Comparison of ENCODE assay signal across 20 cellular contexts in genomic region chr19:11554160-11554559, GRCh38. TPM values are rescaled to one million over a fixed set of nuclear protein-coding genes. Genes with fewer than 3 reads are reported as not detected.
DNase-seq lines count a peak whose midpoint lies in the region; ATAC-seq and TF ChIP-seq lines count a peak whose summit lies in the region.
"Had no signal": no experiment of that assay in that cellular context is flagged by ENCODE, and none has a peak within 500 bp of the region (broad histone marks: within the 10 kb centered on the region; RNA-seq: fewer than 3 reads in every experiment).

No MANE protein-coding gene starts in this region.

- CTCF ChIA-PET in CD4-positive, alpha-beta T cell (lab: Charles Lee) = no interaction called here
- CTCF ChIA-PET in GM10248 (lab: Yijun Ruan, JAX) = interaction anchor here (0.8 to 2.0 kb wide), 3 partner anchors 18 to 179 kb away, joined by 3 to 8 read pairs (median 3); no protein-coding TSS in a partner anchor
- CTCF ChIA-PET in T-cell (lab: Charles Lee) = interaction anchor here in 1 of 2 donors (1.0 kb wide), 1 partner anchor 18 kb away, joined by 4 read pairs; no protein-coding TSS in a partner anchor

- H3K27me3 Mint-ChIP-seq in CD4-positive, alpha-beta T cell = no peaks in the 10 kb centered on the region
- H3K27me3 Mint-ChIP-seq in T-cell (no peaks in the 10 kb centered on the region), memory B cell (no peaks in the 10 kb centered on the region)
- H3K27me3 Mint-ChIP-seq: type B pancreatic cell had no signal

- peak overlapping the region; percentile 20 for H3K4me3 Mint-ChIP-seq in CD4-positive, alpha-beta T cell
- H3K4me3 Mint-ChIP-seq in T-cell = no peak overlapping the region
- H3K4me3 Mint-ChIP-seq in memory B cell = peak overlapping the region; percentile 68
- H3K4me3 Mint-ChIP-seq: brain; immature natural killer cell; stimulated activated effector memory CD8-positive, alpha-beta T cell treated with anti-CD3 and anti-CD28 coated beads, Interleukin-12 subunit alpha, Interleukin-12 subunit beta, amount 100 ng/mL, for 72 hours; type B pancreatic cell had no signal

- peaks cover 33% of the 10 kb centered on the region for H3K4me1 Mint-ChIP-seq in CD4-positive, alpha-beta T cell (ENCODE audit: low read depth)
- H3K4me1 Mint-ChIP-seq in T-cell (peaks cover 30 to 37% (median 37%) of the 10 kb centered on the region in 3 donors), memory B cell (peaks cover 47% of the 10 kb centered on the region)

- DNase-seq in CD4-positive, alpha-beta T cell = no peak
- DNase-seq in GM10248 (ENCODE audit: extremely low spot score) (peak; percentile 56), T-cell (no peak), memory B cell (ENCODE audit: low spot score in 2 of 2) (peak in 1 of 2 donors; percentile 48), kidney tubule cell (ENCODE audit: low spot score) (no peak), NCI-H2196 (lab: John Stamatoyannopoulos, UW; ENCODE audit: unreplicated experiment) (no peak)
- DNase-seq in stimulated activated CD4-positive, alpha-beta T cell treated with anti-CD3 and anti-CD28 coated beads, Interleukin-4, amount 100 ng/mL, for 4 hours = no peak
- DNase-seq: activated gamma-delta T cell treated with Interleukin-2 at 50 U/mL for 16 hours, heart right ventricle, immature natural killer cell, NCI-H2227 treated with DMSO at 0.1 percent for 48 hours, NCI-H82, nucleus accumbens had no signal

- H3K9me3 ChIP-seq in CD4-positive, alpha-beta T cell (ENCODE audit: control insufficient read depth, low read length) = no peaks in the 10 kb centered on the region
- H3K9me3 ChIP-seq: heart right ventricle, SJSA1 had no signal

- peaks cover 34% of the 10 kb centered on the region for H3K36me3 Mint-ChIP-seq in CD4-positive, alpha-beta T cell (ENCODE audit: low read depth)
- H3K36me3 Mint-ChIP-seq in T-cell = peaks cover 25% of the 10 kb centered on the region
- H3K36me3 Mint-ChIP-seq in memory B cell = peaks cover 14% of the 10 kb centered on the region

- H3K27me3 ChIP-seq in CD4-positive, alpha-beta T cell (ENCODE audit: control insufficient read depth, insufficient read depth, low read length) = no peaks in the 10 kb centered on the region
- H3K27me3 ChIP-seq: heart right ventricle, SJSA1 had no signal

- ATAC-seq in CD4-positive, alpha-beta T cell (ENCODE audit: poor library complexity) = no peak
- ATAC-seq in T-cell (replicated peaks in 1 of 4) (no peak), memory B cell (ENCODE audit: low read depth) (peak; percentile 69)
- ATAC-seq: heart right ventricle, sciatic nerve had no signal

- H3K9me3 Mint-ChIP-seq in CD4-positive, alpha-beta T cell = no peaks in the 10 kb centered on the region
- H3K9me3 Mint-ChIP-seq in T-cell (no peaks in the 10 kb centered on the region), memory B cell (no peaks in the 10 kb centered on the region)
- H3K9me3 Mint-ChIP-seq: brain; immature natural killer cell; stimulated activated effector memory CD8-positive, alpha-beta T cell treated with anti-CD3 and anti-CD28 coated beads, Interleukin-12 subunit alpha, Interleukin-12 subunit beta, amount 100 ng/mL, for 72 hours; type B pancreatic cell had no signal

- no peak for TF ChIP-seq CTCF in CD4-positive, alpha-beta T cell (IDR thresholded peaks at IDR 0.05)
- no peak for TF ChIP-seq CTCF in GM10248 (IDR thresholded peaks at IDR 0.05; ENCODE audit: control extremely low read depth, extremely low read depth, low read depth, missing control alignments)

- POLR2A ChIA-PET in CD4-positive, alpha-beta T cell (lab: Charles Lee) = interaction anchor here (0.8 kb wide), 1 partner anchor 28 kb away, joined by 4 read pairs; no protein-coding TSS in a partner anchor
- POLR2A ChIA-PET in GM10248 (lab: Yijun Ruan, JAX) = no interaction called here
- POLR2A ChIA-PET in T-cell (lab: Charles Lee) = no interaction called here

- H3K27ac Mint-ChIP-seq in CD4-positive, alpha-beta T cell = peak overlapping the region; percentile 39
- H3K27ac Mint-ChIP-seq in T-cell (peak overlapping the region; percentile 27 to 52), memory B cell (peak overlapping the region; percentile 76)
- H3K27ac Mint-ChIP-seq: type B pancreatic cell had no signal

- intact Hi-C loops in CD4-positive, alpha-beta T cell (cut with DNase I, micrococcal nuclease) = no loop called here

- no peak overlapping the region for H3K27ac ChIP-seq in CD4-positive, alpha-beta T cell (ENCODE audit: low read depth, low read length)
- H3K27ac ChIP-seq: heart right ventricle, SJSA1 had no signal

RNA-seq across cellular contexts. Expression of gene ELOF1, which starts 4.9 kb away (rescaled TPM):
- 10 to 100 TPM; 31.8 to 33.2 TPM for total RNA-seq in CD4-positive, alpha-beta T cell
- 10 to 100 TPM; 38.3 to 48.2 (median 46.6) TPM for total RNA-seq in T-cell

RNA-seq across cellular contexts. Expression of gene CNN1, which starts 15.5 kb away (rescaled TPM):
- not detected for total RNA-seq in CD4-positive, alpha-beta T cell
- under 1 TPM in 3 of 5 donors, not detected in 2; 0.26 to 0.96 (median 0.51) TPM for total RNA-seq in T-cell
- total RNA-seq: T-helper 2 cell treated with Interferon-gamma antibody and Interleukin-4, amounts not matched to agents 100 ng/mL and 5 ng/mL, for 36 hours had no signal

RNA-seq across cellular contexts. Expression of gene ACP5, which starts 23.3 kb away (rescaled TPM):
- 10 to 100 TPM; 13.4 to 15.3 TPM for total RNA-seq in CD4-positive, alpha-beta T cell
- 10 to 100 TPM; 16.2 to 29.8 (median 18.6) TPM for total RNA-seq in T-cell
- total RNA-seq: G401, SJSA1 had no signal

RNA-seq across cellular contexts. Expression of gene ECSIT, which starts 25.2 kb away (rescaled TPM):
- 10 to 100 TPM; 27.2 to 27.4 TPM for total RNA-seq in CD4-positive, alpha-beta T cell
- 10 to 100 TPM; 28.8 to 52.0 (median 48.4) TPM for total RNA-seq in T-cell

RNA-seq across cellular contexts. Expression of gene ZNF627, which starts 43.1 kb away (rescaled TPM):
- 10 to 100 TPM; 11.7 to 12.7 TPM for total RNA-seq in CD4-positive, alpha-beta T cell
- 10 to 100 TPM in 3 of 5 donors, 1 to 10 TPM in 2; 5.6 to 11.9 (median 10.6) TPM for total RNA-seq in T-cell

Comparison
In these comparisons a context has a peak if more than half of its experiments do, and no peak if none do; other contexts are left out.
1. H3K4me3 Mint-ChIP-seq: peak in CD4-positive, alpha-beta T cell (single experiment) and memory B cell (single experiment); none in T-cell (0 of 3).
2. Peak in every context shown above with its lines, with median percentiles within 50 percentile points of each other: H3K27ac Mint-ChIP-seq.